29 cellular contexts compared by ENCODE assay signal in the genomic region with DNA sequence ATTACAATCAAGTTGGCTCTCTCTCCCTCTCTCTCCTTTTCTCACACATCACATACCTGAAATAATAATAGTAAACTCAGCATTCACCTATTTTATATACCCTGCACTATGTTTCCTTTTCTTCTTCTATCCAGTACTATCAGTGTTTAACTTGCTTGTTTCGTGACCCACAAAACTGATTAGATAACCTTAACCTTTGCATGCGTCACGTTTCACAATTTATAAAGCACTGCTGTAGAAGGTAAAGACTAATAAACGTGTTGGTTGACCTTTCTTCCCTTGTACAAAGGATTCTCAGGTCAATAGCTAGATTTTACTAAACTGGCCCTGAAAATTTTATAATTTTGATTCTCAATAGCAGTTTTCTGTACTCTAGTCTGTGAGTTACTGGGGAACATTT.
"Had no signal": no experiment of that assay in that cellular context is flagged by ENCODE, and none has a peak within 500 bp of the region (broad histone marks: within the 10 kb centered on the region; RNA-seq: fewer than 3 reads in every experiment).

No MANE protein-coding gene starts in this region.

- FAIRE-seq: endometrium, endothelial cell of umbilical vein, kidney had no signal

- H3K27ac ChIP-seq: colonic mucosa, esophagus squamous epithelium, gastrocnemius medialis, heart right ventricle, left lung, lower lobe of right lung had no signal

- H3K27me3 Mint-ChIP-seq: dendritic cell treated with granulocyte-macrophage colony-stimulating factor and Interleukin-4, amounts not matched to agents 40 ng/mL and 50 ng/mL, for 4 days; effector memory CD8-positive, alpha-beta T cell had no signal

- DNase-seq: cerebellar nuclear complex; colonic mucosa; cortex of kidney; effector CD8-positive, alpha-beta T cell; effector memory CD8-positive, alpha-beta T cell; endodermal cell; esophagus squamous epithelium; foreskin fibroblast; foreskin melanocyte; gastrocnemius medialis; glutamatergic neuron; head of caudate nucleus; heart right ventricle; hypothalamus; immature natural killer cell; islet precursor cell; kidney; kidney glomerular epithelial cell; left colon; left lung; left ventricle myocardium superior; lower lobe of right lung; mesenchymal stem cell; mucosa of descending colon had no signal

- H3K36me3 Mint-ChIP-seq: immature natural killer cell had no signal

- H3K4me1 ChIP-seq: colonic mucosa, esophagus squamous epithelium, gastrocnemius medialis, heart right ventricle, left lung, lower lobe of right lung had no signal

- H3K36me3 ChIP-seq: colonic mucosa, esophagus squamous epithelium, gastrocnemius medialis, heart right ventricle, left lung, lower lobe of right lung had no signal

- H3K9me3 ChIP-seq: colonic mucosa, esophagus squamous epithelium, gastrocnemius medialis, left lung, lower lobe of right lung had no signal

- H3K4me1 Mint-ChIP-seq: immature natural killer cell had no signal

- H3K4me3 Mint-ChIP-seq: dendritic cell treated with granulocyte-macrophage colony-stimulating factor and Interleukin-4, amounts not matched to agents 40 ng/mL and 50 ng/mL, for 4 days; effector memory CD8-positive, alpha-beta T cell; endodermal cell; immature natural killer cell; mesothelial cell of epicardium had no signal

- ATAC-seq: effector memory CD8-positive, alpha-beta T cell; esophagus mucosa; gastrocnemius medialis; heart right ventricle; left colon; left lung; left ventricle myocardium superior; lower lobe of right lung; mucosa of descending colon had no signal

- H3K4me3 ChIP-seq: colonic mucosa, esophagus squamous epithelium, gastrocnemius medialis, heart right ventricle, left lung, lower lobe of right lung, mucosa of descending colon had no signal

- H3K27ac Mint-ChIP-seq: dendritic cell treated with granulocyte-macrophage colony-stimulating factor and Interleukin-4, amounts not matched to agents 40 ng/mL and 50 ng/mL, for 4 days; effector memory CD8-positive, alpha-beta T cell; endodermal cell; immature natural killer cell; mesothelial cell of epicardium had no signal

- H3K9me3 Mint-ChIP-seq: dendritic cell treated with granulocyte-macrophage colony-stimulating factor and Interleukin-4, amounts not matched to agents 40 ng/mL and 50 ng/mL, for 4 days; mesothelial cell of epicardium had no signal

- H3K27me3 ChIP-seq: colonic mucosa, esophagus squamous epithelium, gastrocnemius medialis, heart right ventricle, left lung had no signal
